12 cellular contexts compared by ENCODE assay signal in the genomic region with DNA sequence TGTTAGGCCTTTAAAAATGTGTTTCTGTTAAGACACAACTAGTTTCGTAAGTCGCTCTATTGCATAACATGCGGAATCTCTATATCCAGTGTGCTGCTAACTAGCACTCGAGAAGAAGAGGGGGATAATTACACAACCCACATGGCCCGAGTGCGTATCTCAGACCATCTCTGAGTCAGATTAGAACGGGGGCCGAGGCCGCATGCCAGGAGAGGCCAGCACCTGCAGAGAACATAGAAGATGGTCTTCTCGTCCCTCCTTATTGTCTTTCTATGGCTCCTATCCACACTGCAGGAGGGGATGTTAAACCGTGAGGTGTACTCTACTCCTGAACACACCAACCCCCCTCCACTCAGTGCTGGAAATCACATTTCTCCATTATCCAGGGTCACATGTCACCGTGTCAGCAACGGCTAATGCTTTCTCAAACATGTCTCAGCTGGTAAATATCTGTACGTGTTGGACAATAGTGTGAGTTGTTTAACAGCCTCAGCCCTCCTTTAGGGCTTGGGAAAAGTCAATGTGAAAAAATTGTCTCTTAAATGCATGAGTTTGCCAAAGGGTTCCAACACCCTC. TPM values are rescaled to one million over a fixed set of nuclear protein-coding genes. Genes with fewer than 3 reads are reported as not detected.
DNase-seq lines count a peak whose midpoint lies in the region; ATAC-seq and TF ChIP-seq lines count a peak whose summit lies in the region.
"Had no signal": no experiment of that assay in that cellular context is flagged by ENCODE, and none has a peak within 500 bp of the region (broad histone marks: within the 10 kb centered on the region; RNA-seq: fewer than 3 reads in every experiment).

No MANE protein-coding gene starts in this region.

- no peak overlapping the region for H3K27ac ChIP-seq in CD4-positive, alpha-beta T cell (ENCODE audit: low read depth, low read length)

- H3K9me3 Mint-ChIP-seq in CD4-positive, alpha-beta T cell, result no peaks in the 10 kb centered on the region
- H3K9me3 Mint-ChIP-seq: activated T-helper 1 cell treated with anti-CD3 and anti-CD28 coated beads, Interleukin-12 subunit alpha, Interleukin-12 subunit beta, Interleukin-2, Interleukin-4 antibody, amounts not matched to agents 30 ng/mL and 10 ng/mL and 1 ng/mL, durations not matched to agents 14 hours and 24 hours and 36 hours; T-cell had no signal

- CTCF ChIA-PET in CD4-positive, alpha-beta T cell (lab: Charles Lee), result no interaction called here

- peak overlapping the region; percentile 73 for H3K27ac Mint-ChIP-seq in CD4-positive, alpha-beta T cell

- ATAC-seq in CD4-positive, alpha-beta T cell (ENCODE audit: poor library complexity), result no peak
- peak; percentile 31 for ATAC-seq in mucosa of descending colon
- ATAC-seq in HG03095 (IDR thresholded peaks at IDR 0.05; ENCODE audit: unreplicated experiment), result no peak
- ATAC-seq: T-cell had no signal

- no peaks in the 10 kb centered on the region for H3K36me3 ChIP-seq in mucosa of descending colon (ENCODE audit: low read depth)

- intact Hi-C loops in CD4-positive, alpha-beta T cell (cut with DNase I, micrococcal nuclease), result no loop called here
- intact Hi-C loops in mucosa of descending colon (cut with DNase I, micrococcal nuclease), result no loop called here

- H3K4me3 Mint-ChIP-seq in CD4-positive, alpha-beta T cell, result no peak overlapping the region
- H3K4me3 Mint-ChIP-seq: activated T-helper 1 cell treated with anti-CD3 and anti-CD28 coated beads, Interleukin-12 subunit alpha, Interleukin-12 subunit beta, Interleukin-2, Interleukin-4 antibody, amounts not matched to agents 30 ng/mL and 10 ng/mL and 1 ng/mL, durations not matched to agents 14 hours and 24 hours and 36 hours had no signal

- no peak overlapping the region for H3K4me3 ChIP-seq in mucosa of descending colon

- no peaks in the 10 kb centered on the region for H3K9me3 ChIP-seq in CD4-positive, alpha-beta T cell (ENCODE audit: control insufficient read depth, low read length)
- H3K9me3 ChIP-seq in mucosa of descending colon, result no peaks in the 10 kb centered on the region

- H3K36me3 Mint-ChIP-seq in CD4-positive, alpha-beta T cell (ENCODE audit: low read depth), result peaks cover 56% of the 10 kb centered on the region

- peaks cover 79% of the 10 kb centered on the region for H3K4me1 Mint-ChIP-seq in CD4-positive, alpha-beta T cell (ENCODE audit: low read depth)

- no peak for TF ChIP-seq CTCF in CD4-positive, alpha-beta T cell (IDR thresholded peaks at IDR 0.05)
- no peak for TF ChIP-seq CTCF in mucosa of descending colon (IDR thresholded peaks at IDR 0.05)

- no peaks in the 10 kb centered on the region for H3K27me3 Mint-ChIP-seq in CD4-positive, alpha-beta T cell
- H3K27me3 Mint-ChIP-seq: T-cell had no signal

- DNase-seq in CD4-positive, alpha-beta T cell, result no peak
- DNase-seq in NCI-H2227 (lab: John Stamatoyannopoulos, UW; ENCODE audit: unreplicated experiment) (peak; percentile 52), amniotic epithelial cell (ENCODE audit: low read depth) (peak; percentile 98), mucosa of descending colon (peak in 1 of 3 donors; percentile 29), kidney glomerular epithelial cell (lab: John Stamatoyannopoulos, UW) (no peak), cerebellum (ENCODE audit: low spot score) (no peak), mesenteric fat pad (ENCODE audit: low spot score) (no peak)
- DNase-seq: DMS79; effector CD8-positive, alpha-beta T cell; T-cell had no signal

- H3K27me3 ChIP-seq in CD4-positive, alpha-beta T cell (ENCODE audit: control insufficient read depth, insufficient read depth, low read length), result no peaks in the 10 kb centered on the region

- peaks cover 8% of the 10 kb centered on the region for H3K4me1 ChIP-seq in mucosa of descending colon (ENCODE audit: low read depth)

- POLR2A ChIA-PET in CD4-positive, alpha-beta T cell (lab: Charles Lee), result interaction anchor here (0.8 to 3.6 kb wide), 5 partner anchors 11 to 57 kb away, joined by 3 to 16 read pairs (median 5); no protein-coding TSS in a partner anchor

RNA-seq across cellular contexts. Expression of a gene that starts 56.3 kb away (rescaled TPM):
- total RNA-seq in CD4-positive, alpha-beta T cell, result 100 to 1,000 TPM; 269 to 287 TPM
- total RNA-seq in mucosa of descending colon, result 10 to 100 TPM; 30.1 to 62.1 (median 56.6) TPM
- 39.0 TPM for total RNA-seq in cerebellum
- total RNA-seq in mesenteric fat pad, result 17.4 TPM

Comparison
In these comparisons a context has a peak if more than half of its experiments do, and no peak if none do; other contexts are left out.
1. DNase-seq: peak in NCI-H2227 (single experiment) and amniotic epithelial cell (single experiment); none in CD4-positive, alpha-beta T cell (0 of 10), kidney glomerular epithelial cell (single experiment), cerebellum (single experiment) and mesenteric fat pad (single experiment).